22 cellular contexts compared by ENCODE assay signal in the genomic region with DNA sequence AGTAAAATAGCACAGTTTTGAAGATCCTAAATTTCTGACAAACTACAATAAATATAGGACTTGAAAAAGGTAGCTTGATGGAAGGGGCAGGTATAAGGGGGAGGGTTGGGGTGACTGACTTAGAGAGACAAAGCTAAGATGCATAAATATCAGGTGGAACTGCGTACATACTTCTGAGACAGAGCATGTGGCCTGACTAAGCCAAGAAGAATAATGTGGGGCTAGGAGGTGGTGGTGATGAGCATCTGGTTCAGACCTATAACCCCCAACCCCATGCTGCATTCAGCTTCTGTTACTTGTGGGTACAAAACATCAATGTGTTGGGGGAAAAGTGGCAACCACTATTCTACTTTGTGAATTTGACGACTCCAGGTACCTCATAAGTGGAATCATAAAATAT.
"Had no signal": no experiment of that assay in that cellular context is flagged by ENCODE, and none has a peak within 500 bp of the region (broad histone marks: within the 10 kb centered on the region; RNA-seq: fewer than 3 reads in every experiment).

No MANE protein-coding gene starts in this region.

- H3K9me3 Mint-ChIP-seq: activated T-helper 2 cell treated with anti-CD3 and anti-CD28 coated beads, Interferon-gamma antibody, Interleukin-2, Interleukin-4, amounts not matched to agents 10 μg/mL and 5 μg/mL and 100 μg/mL, durations not matched to agents 14 hours and 24 hours and 36 hours; stimulated activated naive CD8-positive, alpha-beta T cell treated with anti-CD3 and anti-CD28 coated beads, Interleukin-15, Interleukin-2, amounts not matched to agents 100 ng/mL and 50 ng/mL, for 24 hours had no signal

- H3K27me3 ChIP-seq: esophagus muscularis mucosa, gastroesophageal sphincter, heart left ventricle, neutrophil, right lobe of liver had no signal

- H3K27ac Mint-ChIP-seq: activated T-cell treated with anti-CD3 and anti-CD28 coated beads, Interleukin-2, amount 50 U/mL, for 24 hours; activated T-helper 2 cell treated with anti-CD3 and anti-CD28 coated beads, Interferon-gamma antibody, Interleukin-2, Interleukin-4, amounts not matched to agents 10 μg/mL and 5 μg/mL and 100 μg/mL, durations not matched to agents 14 hours and 24 hours and 36 hours; dendritic cell treated with granulocyte-macrophage colony-stimulating factor and Interleukin-4, amounts not matched to agents 40 ng/mL and 50 ng/mL, for 4 days; type B pancreatic cell had no signal

- H3K4me3 ChIP-seq: esophagus muscularis mucosa, gastroesophageal sphincter, heart left ventricle, left ventricle myocardium inferior, right lobe of liver had no signal

- H3K27ac ChIP-seq: esophagus muscularis mucosa, gastroesophageal sphincter, heart left ventricle, left ventricle myocardium inferior, neutrophil, parathyroid adenoma, right lobe of liver, VCaP had no signal

- H3K4me3 Mint-ChIP-seq: activated T-cell treated with anti-CD3 and anti-CD28 coated beads, Interleukin-2, amount 50 U/mL, for 24 hours; dendritic cell treated with granulocyte-macrophage colony-stimulating factor and Interleukin-4, amounts not matched to agents 40 ng/mL and 50 ng/mL, for 4 days; immature natural killer cell; stimulated activated naive CD8-positive, alpha-beta T cell treated with anti-CD3 and anti-CD28 coated beads, Interleukin-15, Interleukin-2, amounts not matched to agents 100 ng/mL and 50 ng/mL, for 24 hours; type B pancreatic cell had no signal

- H3K27me3 Mint-ChIP-seq: dendritic cell treated with granulocyte-macrophage colony-stimulating factor and Interleukin-4, amounts not matched to agents 40 ng/mL and 50 ng/mL, for 4 days; stimulated activated naive CD8-positive, alpha-beta T cell treated with anti-CD3 and anti-CD28 coated beads, Interleukin-15, Interleukin-2, amounts not matched to agents 100 ng/mL and 50 ng/mL, for 24 hours; type B pancreatic cell had no signal

- H3K36me3 ChIP-seq: esophagus muscularis mucosa, gastroesophageal sphincter, heart left ventricle, left ventricle myocardium inferior, neutrophil, right lobe of liver had no signal

- DNase-seq: activated CD4-positive, alpha-beta T cell treated with anti-CD3 and anti-CD28 coated beads, Interleukin-2, amount 50 U/mL, for 4 hours; activated naive CD4-positive, alpha-beta T cell treated with Interleukin-2 at 50 U/mL for 16 hours; activated T-cell treated with anti-CD3 and anti-CD28 coated beads, Interleukin-2, amount 50 U/mL, for 24 hours; effector CD8-positive, alpha-beta T cell; heart left ventricle; immature natural killer cell; kidney glomerular epithelial cell; left ventricle myocardium inferior; right lobe of liver; small intestine; stimulated activated CD4-positive, alpha-beta T cell treated with anti-CD3 and anti-CD28 coated beads, Interleukin-15, amount 100 ng/mL, for 24 hours; stimulated activated CD4-positive, alpha-beta T cell treated with anti-CD3 and anti-CD28 coated beads, Interleukin-2, amount 100 ng/mL, for 48 hours; T-helper 2 cell had no signal

- H3K9me3 ChIP-seq: gastroesophageal sphincter, left ventricle myocardium inferior, neutrophil, right lobe of liver had no signal

- ATAC-seq: gastroesophageal sphincter, heart left ventricle, right lobe of liver had no signal
